12 cellular contexts compared by ENCODE assay signal in genomic region chr12:51307655-51308593, GRCh38. TPM values are rescaled to one million over a fixed set of nuclear protein-coding genes. Genes with fewer than 3 reads are reported as not detected.
DNase-seq lines count a peak whose midpoint lies in the region; ATAC-seq and TF ChIP-seq lines count a peak whose summit lies in the region.
"Had no signal": no experiment of that assay in that cellular context is flagged by ENCODE, and none has a peak within 500 bp of the region (broad histone marks: within the 10 kb centered on the region; RNA-seq: fewer than 3 reads in every experiment).

No MANE protein-coding gene starts in this region.

- H3K36me3 ChIP-seq in thyroid gland = no peaks in the 10 kb centered on the region

- no peaks in the 10 kb centered on the region for H3K27me3 ChIP-seq in thyroid gland

- H3K9me3 ChIP-seq in thyroid gland = no peaks in the 10 kb centered on the region

- 82% methylated on average over 6 of the region's 6 CpGs for WGBS in thyroid gland, 2 donors

- H3K4me3 ChIP-seq in foreskin fibroblast (ENCODE audit: low read depth in 1 of 2, low read length in 2 of 2) (no peak overlapping the region), thyroid gland (replicated peaks in 1 of 3) (no peak overlapping the region)

- ATAC-seq in activated CD4-positive, alpha-beta T cell treated with anti-CD3 and anti-CD28 coated beads for 36 hours = no peak
- peak; percentile 37 for ATAC-seq in stimulated activated effector memory CD8-positive, alpha-beta T cell treated with anti-CD3 and anti-CD28 coated beads, Interleukin-12 subunit alpha, Interleukin-12 subunit beta, amount 100 ng/mL, for 72 hours
- no peak for ATAC-seq in HG03354 (IDR thresholded peaks at IDR 0.05; ENCODE audit: poor library complexity, severe bottlenecking, unreplicated experiment)

- no peak overlapping the region for H3K4me3 Mint-ChIP-seq in activated CD4-positive, alpha-beta T cell treated with anti-CD3 and anti-CD28 coated beads for 36 hours
- H3K4me3 Mint-ChIP-seq in activated CD4-positive, alpha-beta memory T cell treated with anti-CD3 and anti-CD28 coated beads, Interleukin-2, amount 10 ng/mL, durations not matched to agents 7 days and 5 days = no peak overlapping the region
- no peak overlapping the region for H3K4me3 Mint-ChIP-seq in stimulated activated effector memory CD8-positive, alpha-beta T cell treated with anti-CD3 and anti-CD28 coated beads, Interleukin-12 subunit alpha, Interleukin-12 subunit beta, amount 100 ng/mL, for 72 hours

- DNase-seq in activated CD4-positive, alpha-beta T cell treated with anti-CD3 and anti-CD28 coated beads for 36 hours = no peak
- DNase-seq in activated CD4-positive, alpha-beta T cell treated with anti-CD3 and anti-CD28 coated beads for 4 hours = no peak
- no peak for DNase-seq in activated CD4-positive, alpha-beta memory T cell treated with anti-CD3 and anti-CD28 coated beads, Interleukin-2, amount 10 ng/mL, durations not matched to agents 7 days and 5 days
- DNase-seq in foreskin fibroblast (peak; percentile 86 to 95), NK-92 (lab: John Stamatoyannopoulos, UW; ENCODE audit: unreplicated experiment) (no peak), thyroid gland (no peak)
- no peak for DNase-seq in stimulated activated effector memory CD8-positive, alpha-beta T cell treated with anti-CD3 and anti-CD28 coated beads, Interleukin-12 subunit alpha, Interleukin-12 subunit beta, amount 100 ng/mL, for 72 hours (ENCODE audit: low spot score in 2 of 2)
- DNase-seq: glutamatergic neuron had no signal

- TF ChIP-seq POLR2A in thyroid gland (IDR thresholded peaks at IDR 0.05) = no peak

- H3K9me3 Mint-ChIP-seq in activated CD4-positive, alpha-beta T cell treated with anti-CD3 and anti-CD28 coated beads for 36 hours (ENCODE audit: low read depth) = no peaks in the 10 kb centered on the region
- no peaks in the 10 kb centered on the region for H3K9me3 Mint-ChIP-seq in activated CD4-positive, alpha-beta memory T cell treated with anti-CD3 and anti-CD28 coated beads, Interleukin-2, amount 10 ng/mL, durations not matched to agents 7 days and 5 days
- no peaks in the 10 kb centered on the region for H3K9me3 Mint-ChIP-seq in stimulated activated effector memory CD8-positive, alpha-beta T cell treated with anti-CD3 and anti-CD28 coated beads, Interleukin-12 subunit alpha, Interleukin-12 subunit beta, amount 100 ng/mL, for 72 hours

- TF ChIP-seq CTCF in foreskin fibroblast (IDR thresholded peaks at IDR 0.05; ENCODE audit: low read depth, low read length) = no peak
- no peak for TF ChIP-seq CTCF in thyroid gland (IDR thresholded peaks at IDR 0.05)

- H3K27ac ChIP-seq in thyroid gland = no peak overlapping the region

- peak overlapping the region; percentile 22 for H3K27ac Mint-ChIP-seq in activated CD4-positive, alpha-beta T cell treated with anti-CD3 and anti-CD28 coated beads for 36 hours
- H3K27ac Mint-ChIP-seq in activated CD4-positive, alpha-beta memory T cell treated with anti-CD3 and anti-CD28 coated beads, Interleukin-2, amount 10 ng/mL, durations not matched to agents 7 days and 5 days = peak overlapping the region; percentile 47
- peak overlapping the region; percentile 64 for H3K27ac Mint-ChIP-seq in stimulated activated effector memory CD8-positive, alpha-beta T cell treated with anti-CD3 and anti-CD28 coated beads, Interleukin-12 subunit alpha, Interleukin-12 subunit beta, amount 100 ng/mL, for 72 hours

- H3K4me1 ChIP-seq in thyroid gland = no peaks in the 10 kb centered on the region

- peaks cover 36% of the 10 kb centered on the region for H3K36me3 Mint-ChIP-seq in activated CD4-positive, alpha-beta T cell treated with anti-CD3 and anti-CD28 coated beads for 36 hours (ENCODE audit: low read depth)
- peaks cover 73% of the 10 kb centered on the region for H3K36me3 Mint-ChIP-seq in activated CD4-positive, alpha-beta memory T cell treated with anti-CD3 and anti-CD28 coated beads, Interleukin-2, amount 10 ng/mL, durations not matched to agents 7 days and 5 days (ENCODE audit: low read depth)
- H3K36me3 Mint-ChIP-seq in stimulated activated effector memory CD8-positive, alpha-beta T cell treated with anti-CD3 and anti-CD28 coated beads, Interleukin-12 subunit alpha, Interleukin-12 subunit beta, amount 100 ng/mL, for 72 hours = peaks cover 99% of the 10 kb centered on the region

- peaks cover 44% of the 10 kb centered on the region for H3K4me1 Mint-ChIP-seq in activated CD4-positive, alpha-beta T cell treated with anti-CD3 and anti-CD28 coated beads for 36 hours
- peaks cover 39% of the 10 kb centered on the region for H3K4me1 Mint-ChIP-seq in activated CD4-positive, alpha-beta memory T cell treated with anti-CD3 and anti-CD28 coated beads, Interleukin-2, amount 10 ng/mL, durations not matched to agents 7 days and 5 days
- H3K4me1 Mint-ChIP-seq in stimulated activated effector memory CD8-positive, alpha-beta T cell treated with anti-CD3 and anti-CD28 coated beads, Interleukin-12 subunit alpha, Interleukin-12 subunit beta, amount 100 ng/mL, for 72 hours = peaks cover 40% of the 10 kb centered on the region

- POLR2A ChIA-PET in activated CD4-positive, alpha-beta T cell treated with anti-CD3 and anti-CD28 coated beads for 36 hours (lab: Charles Lee) = no interaction called here
- POLR2A ChIA-PET in activated CD4-positive, alpha-beta memory T cell treated with anti-CD3 and anti-CD28 coated beads, Interleukin-2, amount 10 ng/mL, durations not matched to agents 7 days and 5 days (lab: Charles Lee) = interaction anchor here (0.6 to 3.0 kb wide), 3 partner anchors 11 to 15 kb away, joined by 3 to 9 read pairs (median 8); no protein-coding TSS in a partner anchor

- intact Hi-C loops in activated CD4-positive, alpha-beta T cell treated with anti-CD3 and anti-CD28 coated beads for 36 hours (cut with DNase I, micrococcal nuclease) = no loop called here
- intact Hi-C loops in thyroid gland (cut with DNase I) = no loop called here

- H3K27me3 Mint-ChIP-seq in activated CD4-positive, alpha-beta T cell treated with anti-CD3 and anti-CD28 coated beads for 36 hours = no peaks in the 10 kb centered on the region
- no peaks in the 10 kb centered on the region for H3K27me3 Mint-ChIP-seq in activated CD4-positive, alpha-beta memory T cell treated with anti-CD3 and anti-CD28 coated beads, Interleukin-2, amount 10 ng/mL, durations not matched to agents 7 days and 5 days

- CTCF ChIA-PET in activated CD4-positive, alpha-beta T cell treated with anti-CD3 and anti-CD28 coated beads for 36 hours (lab: Charles Lee) = interaction anchor here (1.0 to 2.6 kb wide), 7 partner anchors 12 to 43 kb away, joined by 3 to 9 read pairs (median 4); no protein-coding TSS in a partner anchor
- CTCF ChIA-PET in activated CD4-positive, alpha-beta memory T cell treated with anti-CD3 and anti-CD28 coated beads, Interleukin-2, amount 10 ng/mL, durations not matched to agents 7 days and 5 days (lab: Charles Lee) = interaction anchor here (0.5 to 2.2 kb wide), 4 partner anchors 20 to 726 kb away, joined by 3 to 14 read pairs (median 4); no protein-coding TSS in a partner anchor

RNA-seq across cellular contexts. Expression of gene BIN2, which starts 16.1 kb away (rescaled TPM):
- 10 to 100 TPM; 39.9 to 48.8 TPM for total RNA-seq in activated CD4-positive, alpha-beta T cell treated with anti-CD3 and anti-CD28 coated beads for 36 hours
- total RNA-seq in activated CD4-positive, alpha-beta memory T cell treated with anti-CD3 and anti-CD28 coated beads, Interleukin-2, amount 10 ng/mL, durations not matched to agents 7 days and 5 days = 100 to 1,000 TPM; 206 to 214 TPM
- total RNA-seq in thyroid gland = 1 to 10 TPM; 1.3 to 3.0 (median 2.5) TPM
- total RNA-seq: A673 had no signal

RNA-seq across cellular contexts. Expression of gene SMAGP, which starts 37.7 kb away (rescaled TPM):
- total RNA-seq in activated CD4-positive, alpha-beta T cell treated with anti-CD3 and anti-CD28 coated beads for 36 hours = under 1 TPM; 0.69 to 0.86 TPM
- 1 to 10 TPM; 1.8 to 3.1 TPM for total RNA-seq in activated CD4-positive, alpha-beta memory T cell treated with anti-CD3 and anti-CD28 coated beads, Interleukin-2, amount 10 ng/mL, durations not matched to agents 7 days and 5 days
- total RNA-seq in thyroid gland = 10 to 100 TPM in 1 of 4 donors, 1 to 10 TPM in 3; 3.0 to 10.5 (median 4.8) TPM

RNA-seq across cellular contexts. Expression of gene CELA1, which starts 38.6 kb away (rescaled TPM):
- under 1 TPM in 1 of 2 experiments, not detected in 1; 0.18 TPM for total RNA-seq in activated CD4-positive, alpha-beta T cell treated with anti-CD3 and anti-CD28 coated beads for 36 hours
- total RNA-seq in activated CD4-positive, alpha-beta memory T cell treated with anti-CD3 and anti-CD28 coated beads, Interleukin-2, amount 10 ng/mL, durations not matched to agents 7 days and 5 days = not detected
- total RNA-seq in thyroid gland = not detected
- total RNA-seq: A673; activated CD8-positive, alpha-beta memory T cell treated with anti-CD3 and anti-CD28 coated beads for 36 hours; urinary bladder had no signal

Comparison
In these comparisons a context has a peak if more than half of its experiments do, and no peak if none do; other contexts are left out.
1. DNase-seq: peak in foreskin fibroblast (2 of 2); none in activated CD4-positive, alpha-beta T cell treated with anti-CD3 and anti-CD28 coated beads for 36 hours (single experiment), activated CD4-positive, alpha-beta T cell treated with anti-CD3 and anti-CD28 coated beads for 4 hours (0 of 2), activated CD4-positive, alpha-beta memory T cell treated with anti-CD3 and anti-CD28 coated beads, Interleukin-2, amount 10 ng/mL, durations not matched to agents 7 days and 5 days (single experiment), stimulated activated effector memory CD8-positive, alpha-beta T cell treated with anti-CD3 and anti-CD28 coated beads, Interleukin-12 subunit alpha, Interleukin-12 subunit beta, amount 100 ng/mL, for 72 hours (0 of 2), NK-92 (single experiment) and thyroid gland (0 of 2).
2. RNA of gene BIN2, which starts 16.1 kb away (total RNA-seq): 206 to 214 TPM in activated CD4-positive, alpha-beta memory T cell treated with anti-CD3 and anti-CD28 coated beads, Interleukin-2, amount 10 ng/mL, durations not matched to agents 7 days and 5 days and 39.9 to 48.8 TPM in activated CD4-positive, alpha-beta T cell treated with anti-CD3 and anti-CD28 coated beads for 36 hours; 1.3 to 3.0 TPM in thyroid gland; every median in the first group is over 10 times any median in the second.
3. Peak in every context shown above with its lines, with median percentiles within 50 percentile points of each other: H3K27ac Mint-ChIP-seq.